In genomic region chr17:37833237-37833859, GRCh38 we compare ENCODE assay signal across 8 cellular contexts.
DNase-seq lines count a peak whose midpoint lies in the region; ATAC-seq and TF ChIP-seq lines count a peak whose summit lies in the region.
"Had no signal": no experiment of that assay in that cellular context is flagged by ENCODE, and none has a peak within 500 bp of the region (broad histone marks: within the 10 kb centered on the region; RNA-seq: fewer than 3 reads in every experiment).

No MANE protein-coding gene starts in this region.

- H3K36me3 Mint-ChIP-seq in endodermal cell (ENCODE audit: low read depth), result no peaks in the 10 kb centered on the region

- H3K9me3 Mint-ChIP-seq in endodermal cell, result no peaks in the 10 kb centered on the region

- no peaks in the 10 kb centered on the region for H3K27me3 ChIP-seq in endodermal cell (ENCODE audit: control insufficient read depth, insufficient read depth, low read length, poor library complexity, severe bottlenecking)
- H3K27me3 ChIP-seq: SJSA1 had no signal

- WGBS in endodermal cell (ENCODE audit: insufficient coverage in 1 of 2, insufficient read length in 1 of 2), 2 experiments, result 93 to 95% methylated on average over 9 to 11 of the region's 11 CpGs

- peaks cover 23% of the 10 kb centered on the region for H3K4me1 Mint-ChIP-seq in endodermal cell

- no peak for TF ChIP-seq CTCF in endodermal cell (conservative IDR thresholded peaks at IDR 0.05)

- TF ChIP-seq POLR2A in GM19099 (IDR thresholded peaks at IDR 0.05; ENCODE audit: extremely low read depth, insufficient read length, low read depth), result peak; percentile 57

- H3K9ac ChIP-seq in endodermal cell (ENCODE audit: extremely low read depth, low read length, poor library complexity, severe bottlenecking), result no peak overlapping the region

- H3K36me3 ChIP-seq in endodermal cell (ENCODE audit: control insufficient read depth, insufficient read depth, low read length), result no peaks in the 10 kb centered on the region
- H3K36me3 ChIP-seq: SJSA1 had no signal

- peak; percentile 65 for ATAC-seq in GM18498 (IDR thresholded peaks at IDR 0.05; ENCODE audit: unreplicated experiment)

- H3K9me3 ChIP-seq in endodermal cell (ENCODE audit: control insufficient read depth, low read length), result no peaks in the 10 kb centered on the region
- H3K9me3 ChIP-seq: SJSA1 had no signal

- H3K4me3 Mint-ChIP-seq in endodermal cell, result no peak overlapping the region

- no peak overlapping the region for H3K27ac ChIP-seq in endodermal cell (ENCODE audit: low read depth, low read length)
- H3K27ac ChIP-seq: SJSA1 had no signal

- H3K27me3 Mint-ChIP-seq in endodermal cell (ENCODE audit: insufficient read depth), result no peaks in the 10 kb centered on the region

- H3K4me3 ChIP-seq in endodermal cell (ENCODE audit: low read length), result no peak overlapping the region
- H3K4me3 ChIP-seq: SJSA1 had no signal

- peaks cover 10% of the 10 kb centered on the region for H3K4me1 ChIP-seq in endodermal cell (ENCODE audit: control insufficient read depth, insufficient read depth, low read length)

- DNase-seq in MV-4-11 (lab: John Stamatoyannopoulos, UW), result peak; percentile 89
- DNase-seq in endodermal cell, result peak; percentile 39
- no peak for DNase-seq in Kasumi-1 (lab: John Stamatoyannopoulos, UW)
- no peak for DNase-seq in DMS53 treated with DMSO at 0.1 percent for 48 hours (lab: John Stamatoyannopoulos, UW; ENCODE audit: unreplicated experiment)
- DNase-seq in globus pallidus (ENCODE audit: low spot score), result no peak

- no peak overlapping the region for H3K27ac Mint-ChIP-seq in endodermal cell

Comparison
In these comparisons a context has a peak if more than half of its experiments do, and no peak if none do; other contexts are left out.
1. DNase-seq: peak in MV-4-11 (single experiment) and endodermal cell (single experiment); none in Kasumi-1 (0 of 2), DMS53 treated with DMSO at 0.1 percent for 48 hours (single experiment) and globus pallidus (single experiment).